Comparison of ENCODE assay signal across 13 cellular contexts in the genomic region with DNA sequence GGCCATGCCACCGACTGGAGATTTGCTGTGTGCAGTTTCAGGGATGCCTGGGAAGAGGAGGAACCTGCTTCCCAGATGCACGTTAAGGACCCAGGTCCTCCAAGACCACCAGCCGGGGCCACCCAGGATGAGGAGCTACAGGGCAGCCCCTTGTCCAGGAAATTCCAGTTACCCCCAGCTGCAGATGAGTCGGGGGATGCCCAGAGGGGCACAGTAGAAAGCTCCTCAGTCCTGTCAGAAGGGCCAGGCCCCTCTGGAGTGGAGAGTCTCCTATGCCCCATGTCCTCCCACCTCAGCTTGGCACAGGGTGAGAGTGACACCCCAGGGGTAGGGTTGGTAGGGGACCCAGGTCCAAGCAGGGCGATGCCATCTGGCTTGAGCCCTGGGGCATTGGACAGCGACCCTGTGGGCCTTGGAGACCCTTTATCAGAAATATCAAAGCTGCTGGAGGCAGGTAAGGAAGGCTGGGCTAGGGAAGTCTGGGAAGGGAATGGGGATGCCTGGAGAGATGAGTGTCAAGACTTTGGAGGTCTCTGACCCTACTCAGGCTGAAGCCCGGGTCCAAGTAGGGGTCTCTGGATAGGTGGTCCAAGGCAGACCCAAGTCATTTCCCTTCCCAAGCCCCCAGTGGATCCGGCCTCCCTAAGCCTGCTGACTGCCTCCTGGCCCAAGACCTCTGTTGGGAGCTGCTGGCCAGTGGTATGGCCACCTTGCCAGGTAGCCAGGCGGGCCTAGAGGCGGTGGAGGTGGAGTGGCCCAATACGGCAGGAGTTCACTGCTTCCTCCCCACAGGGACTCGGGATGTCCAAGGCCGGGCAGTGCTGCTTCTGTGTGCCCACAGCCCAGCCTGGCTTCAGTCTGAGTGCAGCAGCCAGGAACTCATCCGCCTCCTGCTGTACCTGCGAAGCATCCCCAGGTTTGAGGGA. TPM values are rescaled to one million over a fixed set of nuclear protein-coding genes. Genes with fewer than 3 reads are reported as not detected.
A peak's percentile ranks its signal among the peaks of the same experiment; 100 is the strongest.
DNase-seq lines count a peak whose midpoint lies in the region; ATAC-seq and TF ChIP-seq lines count a peak whose summit lies in the region.
"Had no signal": no experiment of that assay in that cellular context is flagged by ENCODE, and none has a peak within 500 bp of the region (broad histone marks: within the 10 kb centered on the region; RNA-seq: fewer than 3 reads in every experiment).

No MANE protein-coding gene starts in this region.

- peak overlapping the region; percentile 47 for H3K4me3 Mint-ChIP-seq in activated CD4-positive, alpha-beta T cell treated with anti-CD3 and anti-CD28 coated beads for 36 hours
- H3K4me3 Mint-ChIP-seq in activated naive CD8-positive, alpha-beta T cell treated with anti-CD3 and anti-CD28 coated beads, Interleukin-2, amount 10 ng/mL, durations not matched to agents 7 days and 5 days = peak overlapping the region; percentile 39
- peak overlapping the region in 2 of 3 experiments; percentile 28 to 51 for H3K4me3 Mint-ChIP-seq in nephron
- H3K4me3 Mint-ChIP-seq in T-helper 17 cell = no peak overlapping the region
- H3K4me3 Mint-ChIP-seq: WTC11 had no signal

- POLR2A ChIA-PET in activated CD4-positive, alpha-beta T cell treated with anti-CD3 and anti-CD28 coated beads for 36 hours (lab: Charles Lee) = no interaction called here
- POLR2A ChIA-PET in IMR-90 (lab: Charles Lee; ENCODE audit: unreplicated experiment) = no interaction called here
- POLR2A ChIA-PET in activated naive CD8-positive, alpha-beta T cell treated with anti-CD3 and anti-CD28 coated beads, Interleukin-2, amount 10 ng/mL, durations not matched to agents 7 days and 5 days (lab: Charles Lee) = interaction anchor here (1.4 kb wide), 1 partner anchor 35 kb away, joined by 3 read pairs; no protein-coding TSS in a partner anchor

- TF ChIP-seq CTCF in IMR-90 (conservative IDR thresholded peaks at IDR 0.05; ENCODE audit: low read depth, low read length) (no peak), nephron (IDR thresholded peaks at IDR 0.05; ENCODE audit: unreplicated experiment in 3 of 3) (no peak)

- peaks cover 29% of the 10 kb centered on the region for H3K9me1 ChIP-seq in IMR-90 (ENCODE audit: insufficient read depth, low read length)

- DNase-seq in activated CD4-positive, alpha-beta T cell treated with anti-CD3 and anti-CD28 coated beads for 36 hours = no peak
- no peak for DNase-seq in activated CD4-positive, alpha-beta T cell treated with anti-CD3 and anti-CD28 coated beads for 4 hours
- DNase-seq in IMR-90 (no peak), C1 segment of cervical spinal cord (lab: John Stamatoyannopoulos, UW) (no peak), T-helper 17 cell (no peak), epidermal melanocyte (ENCODE audit: insufficient read length, low spot score) (no peak)
- DNase-seq in activated naive CD8-positive, alpha-beta T cell treated with anti-CD3 and anti-CD28 coated beads, Interleukin-2, amount 10 ng/mL, durations not matched to agents 7 days and 5 days = no peak
- DNase-seq: dermis blood vessel endothelial cell, DND-41, foreskin keratinocyte, trophoblast cell had no signal

- H4K5ac ChIP-seq in IMR-90 (ENCODE audit: low read depth, low read length) = peak overlapping the region; percentile 62; the same call in 1 of the 2 replicates

- H2BK15ac ChIP-seq in IMR-90 (ENCODE audit: low read depth, low read length) = no peak overlapping the region; the same call in 2 of the 3 replicates

- TF ChIP-seq RAD21 in IMR-90 (IDR thresholded peaks at IDR 0.05; ENCODE audit: low read length) = no peak

- no peak overlapping the region for H3K56ac ChIP-seq in IMR-90 (ENCODE audit: extremely low read depth, insufficient read depth, low read length)

- no peaks in the 10 kb centered on the region for H3K9me3 ChIP-seq in IMR-90 (ENCODE audit: control insufficient read depth, insufficient read depth, low read length)
- no peaks in the 10 kb centered on the region for H3K9me3 ChIP-seq in T-helper 17 cell (ENCODE audit: control insufficient read depth, low read length, poor library complexity, severe bottlenecking)

- peaks cover 26% of the 10 kb centered on the region for H3K4me1 ChIP-seq in IMR-90 (ENCODE audit: control insufficient read depth, insufficient read depth, low read length)

- 0 out of 2 replicates have a peak overlapping the region, but pooled peaks have one; percentile 58 for H3K4ac ChIP-seq in IMR-90 (ENCODE audit: low read depth, low read length)

- H3K23ac ChIP-seq in IMR-90 (ENCODE audit: low read depth, low read length) = no peak overlapping the region

- H4K91ac ChIP-seq in IMR-90 (ENCODE audit: insufficient read depth, low read depth, low read length) = no peak overlapping the region

- 93% methylated on average over 3 of the region's 15 CpGs; no CpG with 5 or more reads in 1 of the 2 experiments for WGBS in IMR-90 (ENCODE audit: extremely low coverage in 2 of 2, insufficient read length in 1 of 2), 2 experiments

- no peak for ATAC-seq in activated CD4-positive, alpha-beta T cell treated with anti-CD3 and anti-CD28 coated beads for 36 hours
- ATAC-seq in IMR-90 (ENCODE audit: low read depth) (no peak), T-helper 17 cell (no peak)
- ATAC-seq in activated naive CD8-positive, alpha-beta T cell treated with anti-CD3 and anti-CD28 coated beads, Interleukin-2, amount 10 ng/mL, durations not matched to agents 7 days and 5 days (ENCODE audit: low read depth) = no peak

- H3K14ac ChIP-seq in IMR-90 (replicated peaks; ENCODE audit: low read depth, low read length) = no peak overlapping the region

- peak overlapping the region; percentile 94 for H2AK9ac ChIP-seq in IMR-90 (replicated peaks; ENCODE audit: low read depth, low read length, poor library complexity)

- H4K8ac ChIP-seq in IMR-90 (ENCODE audit: low read depth in 2 of 2, low read length in 2 of 2) = peak overlapping the region in 1 of 2 experiments; percentile 72; a peak in 1 of 4 replicates

- H3K4me2 ChIP-seq in IMR-90 (ENCODE audit: low read depth, low read length) = no peak overlapping the region

- no peak overlapping the region for H3K4me3 ChIP-seq in IMR-90 (ENCODE audit: insufficient read depth, low read depth, low read length)

- BruUV-seq in IMR-90 (replicated peaks; lab: Mats Ljungman, UMichigan) = no TSS peak

- H4K20me1 ChIP-seq in IMR-90 (ENCODE audit: insufficient read depth, low read length) = 0 out of 2 replicates have a peak, but pooled peaks cover 4% of the 10 kb centered on the region

- peak overlapping the region; percentile 39; the same call in 1 of the 2 replicates for H2BK120ac ChIP-seq in IMR-90 (ENCODE audit: low read depth, low read length)

- CTCF ChIA-PET in activated CD4-positive, alpha-beta T cell treated with anti-CD3 and anti-CD28 coated beads for 36 hours (lab: Charles Lee) = interaction anchor here (0.6 to 1.4 kb wide), 5 partner anchors 17 to 205 kb away, joined by 3 to 4 read pairs (median 4); no protein-coding TSS in a partner anchor
- CTCF ChIA-PET in IMR-90 (lab: Yijun Ruan, JAX) = no interaction called here

- intact Hi-C loops in activated CD4-positive, alpha-beta T cell treated with anti-CD3 and anti-CD28 coated beads for 36 hours (cut with DNase I, micrococcal nuclease) = no loop called here
- intact Hi-C loops in IMR-90 (cut with micrococcal nuclease) = no loop called here

- dilution Hi-C loops in IMR-90 (cut with HindIII; ENCODE audit: low sequenced_read_pairs, unreplicated experiment) = no loop called here

- H2BK20ac ChIP-seq in IMR-90 (ENCODE audit: low read depth, low read length) = 0 out of 2 replicates have a peak overlapping the region, but pooled peaks have one; percentile 1

- H2AK5ac ChIP-seq in IMR-90 (ENCODE audit: low read depth, low read length) = peak overlapping the region; percentile 95; the same call in 1 of the 2 replicates

- peaks cover 11 to 32% of the 10 kb centered on the region in 2 experiments; a peak in 3 of 4 replicates for H3K79me1 ChIP-seq in IMR-90 (ENCODE audit: low read depth in 1 of 2, low read length in 2 of 2)

- H2AFZ ChIP-seq in IMR-90 (replicated peaks; ENCODE audit: low read length, poor library complexity) = no peak overlapping the region

- no peaks in the 10 kb centered on the region for H3K27me3 Mint-ChIP-seq in activated CD4-positive, alpha-beta T cell treated with anti-CD3 and anti-CD28 coated beads for 36 hours
- H3K27me3 Mint-ChIP-seq in activated naive CD8-positive, alpha-beta T cell treated with anti-CD3 and anti-CD28 coated beads, Interleukin-2, amount 10 ng/mL, durations not matched to agents 7 days and 5 days = no peaks in the 10 kb centered on the region
- H3K27me3 Mint-ChIP-seq in nephron (ENCODE audit: low read depth) (peaks cover 3% of the 10 kb centered on the region), T-helper 17 cell (no peaks in the 10 kb centered on the region)

- H3K27me3 ChIP-seq in IMR-90 (ENCODE audit: control insufficient read depth, insufficient read depth, low read length) = no peaks in the 10 kb centered on the region
- H3K27me3 ChIP-seq: foreskin keratinocyte had no signal

- no peak overlapping the region for H3K27ac Mint-ChIP-seq in activated CD4-positive, alpha-beta T cell treated with anti-CD3 and anti-CD28 coated beads for 36 hours
- H3K27ac Mint-ChIP-seq in activated naive CD8-positive, alpha-beta T cell treated with anti-CD3 and anti-CD28 coated beads, Interleukin-2, amount 10 ng/mL, durations not matched to agents 7 days and 5 days = no peak overlapping the region
- no peak overlapping the region for H3K27ac Mint-ChIP-seq in nephron
- H3K27ac Mint-ChIP-seq in T-helper 17 cell = no peak overlapping the region
- H3K27ac Mint-ChIP-seq: WTC11 had no signal

- H3K4me1 Mint-ChIP-seq in activated CD4-positive, alpha-beta T cell treated with anti-CD3 and anti-CD28 coated beads for 36 hours = peaks cover 16% of the 10 kb centered on the region
- H3K4me1 Mint-ChIP-seq in activated naive CD8-positive, alpha-beta T cell treated with anti-CD3 and anti-CD28 coated beads, Interleukin-2, amount 10 ng/mL, durations not matched to agents 7 days and 5 days = peaks cover 10% of the 10 kb centered on the region
- H3K4me1 Mint-ChIP-seq in nephron = peaks cover 10% of the 10 kb centered on the region
- H3K4me1 Mint-ChIP-seq in T-helper 17 cell = peaks cover 23% of the 10 kb centered on the region

- no peak overlapping the region for H3K27ac ChIP-seq in IMR-90 (ENCODE audit: insufficient read depth, low read length)

- H2BK5ac ChIP-seq in IMR-90 (ENCODE audit: low read depth, low read length, poor library complexity, severe bottlenecking) = no peak overlapping the region

- in situ Hi-C loops in IMR-90 (cut with MboI; ENCODE audit: low sequenced_read_pairs) = no loop called here

- peaks cover 13% of the 10 kb centered on the region for H3K36me3 Mint-ChIP-seq in activated CD4-positive, alpha-beta T cell treated with anti-CD3 and anti-CD28 coated beads for 36 hours (ENCODE audit: low read depth)
- peaks cover 5% of the 10 kb centered on the region for H3K36me3 Mint-ChIP-seq in activated naive CD8-positive, alpha-beta T cell treated with anti-CD3 and anti-CD28 coated beads, Interleukin-2, amount 10 ng/mL, durations not matched to agents 7 days and 5 days
- H3K36me3 Mint-ChIP-seq in nephron (ENCODE audit: low read depth) (no peaks in the 10 kb centered on the region), T-helper 17 cell (ENCODE audit: low read depth) (peaks cover 14% of the 10 kb centered on the region)
- H3K36me3 Mint-ChIP-seq: WTC11 had no signal

- H3K18ac ChIP-seq in IMR-90 (ENCODE audit: low read depth, low read length) = no peak overlapping the region

- no peak overlapping the region for H3K9ac ChIP-seq in IMR-90 (ENCODE audit: low read depth, low read length)

- H3K9me3 Mint-ChIP-seq in activated CD4-positive, alpha-beta T cell treated with anti-CD3 and anti-CD28 coated beads for 36 hours (ENCODE audit: low read depth) = no peaks in the 10 kb centered on the region
- H3K9me3 Mint-ChIP-seq in activated naive CD8-positive, alpha-beta T cell treated with anti-CD3 and anti-CD28 coated beads, Interleukin-2, amount 10 ng/mL, durations not matched to agents 7 days and 5 days = no peaks in the 10 kb centered on the region
- H3K9me3 Mint-ChIP-seq in nephron = no peaks in the 10 kb centered on the region
- H3K9me3 Mint-ChIP-seq: WTC11 had no signal

- no peak for TF ChIP-seq POLR2A in IMR-90 (IDR thresholded peaks at IDR 0.05; ENCODE audit: low read depth, low read length)

- H3K36me3 ChIP-seq in IMR-90 (ENCODE audit: control insufficient read depth, insufficient read depth, low read length) = 0 out of 2 replicates have a peak, but pooled peaks cover 3% of the 10 kb centered on the region

RNA-seq across cellular contexts. Expression of gene PLEKHG4, which starts 1.0 kb away (rescaled TPM):
- total RNA-seq in activated CD4-positive, alpha-beta T cell treated with anti-CD3 and anti-CD28 coated beads for 36 hours = 10 to 100 TPM; 21.1 to 23.1 TPM
- total RNA-seq in IMR-90 (2012; rRNA removed) (8.3 and 14.0 TPM in 2 replicates), T-helper 17 cell (10 to 100 TPM; 17.8 to 18.4 TPM)
- 50.7 and 56.8 TPM in 2 replicates for polyA plus RNA-seq in IMR-90 (2012; rRNA removed)
- 15.6 and 26.1 TPM in 2 replicates for polyA plus RNA-seq in IMR-90 (2012; cell fraction: cytosol; rRNA removed)
- 214 and 556 TPM in 2 replicates for polyA plus RNA-seq in IMR-90 (2012; cell fraction: nucleus; rRNA removed; ENCODE audit: low replicate concordance)
- 10 to 100 TPM; 15.7 to 18.2 TPM for total RNA-seq in activated naive CD8-positive, alpha-beta T cell treated with anti-CD3 and anti-CD28 coated beads, Interleukin-2, amount 10 ng/mL, durations not matched to agents 7 days and 5 days

RNA-seq across cellular contexts. Expression of gene SLC9A5, which starts 31.6 kb away (rescaled TPM):
- 1 to 10 TPM; 4.5 to 5.5 TPM for total RNA-seq in activated CD4-positive, alpha-beta T cell treated with anti-CD3 and anti-CD28 coated beads for 36 hours
- total RNA-seq in IMR-90 (2012; rRNA removed) (1.8 and 2.5 TPM in 2 replicates), T-helper 17 cell (1 to 10 TPM; 1.3 to 1.4 TPM)
- 5.4 and 5.7 TPM in 2 replicates for polyA plus RNA-seq in IMR-90 (2012; rRNA removed)
- 2.5 and 4.1 TPM in 2 replicates for polyA plus RNA-seq in IMR-90 (2012; cell fraction: cytosol; rRNA removed)
- 56.1 and 64.8 TPM in 2 replicates for polyA plus RNA-seq in IMR-90 (2012; cell fraction: nucleus; rRNA removed; ENCODE audit: low replicate concordance)
- 1 to 10 TPM; 3.5 to 4.5 TPM for total RNA-seq in activated naive CD8-positive, alpha-beta T cell treated with anti-CD3 and anti-CD28 coated beads, Interleukin-2, amount 10 ng/mL, durations not matched to agents 7 days and 5 days

RNA-seq across cellular contexts. Expression of gene FHOD1, which starts 33.1 kb away (rescaled TPM):
- 10 to 100 TPM; 75.5 to 77.2 TPM for total RNA-seq in activated CD4-positive, alpha-beta T cell treated with anti-CD3 and anti-CD28 coated beads for 36 hours
- total RNA-seq in IMR-90 (2012; rRNA removed) (13.1 and 13.8 TPM in 2 replicates), T-helper 17 cell (10 to 100 TPM; 45.1 to 48.6 TPM)
- polyA plus RNA-seq in IMR-90 (2012; rRNA removed) = 64.0 and 71.4 TPM in 2 replicates
- 41.0 and 42.3 TPM in 2 replicates for polyA plus RNA-seq in IMR-90 (2012; cell fraction: cytosol; rRNA removed)
- 260 and 582 TPM in 2 replicates for polyA plus RNA-seq in IMR-90 (2012; cell fraction: nucleus; rRNA removed; ENCODE audit: low replicate concordance)
- 10 to 100 TPM; 92.2 to 92.8 TPM for total RNA-seq in activated naive CD8-positive, alpha-beta T cell treated with anti-CD3 and anti-CD28 coated beads, Interleukin-2, amount 10 ng/mL, durations not matched to agents 7 days and 5 days

RNA-seq across cellular contexts. Expression of gene KCTD19, which starts 46.2 kb away (rescaled TPM):
- 1 to 10 TPM; 1.8 to 2.0 TPM for total RNA-seq in activated CD4-positive, alpha-beta T cell treated with anti-CD3 and anti-CD28 coated beads for 36 hours
- total RNA-seq in IMR-90 (2012; rRNA removed) (under 0.01 TPM in 1 of 2 replicates, not detected in the other), T-helper 17 cell (not detected)
- polyA plus RNA-seq in IMR-90 (2012; rRNA removed) = 0.07 and 0.36 TPM in 2 replicates
- polyA plus RNA-seq in IMR-90 (2012; cell fraction: cytosol; rRNA removed) = 0.14 TPM in 1 of 2 replicates, not detected in the other
- polyA plus RNA-seq in IMR-90 (2012; cell fraction: nucleus; rRNA removed; ENCODE audit: low replicate concordance) = 0.59 and 1.5 TPM in 2 replicates
- total RNA-seq in activated naive CD8-positive, alpha-beta T cell treated with anti-CD3 and anti-CD28 coated beads, Interleukin-2, amount 10 ng/mL, durations not matched to agents 7 days and 5 days = 1 to 10 TPM; 1.2 to 1.6 TPM
- total RNA-seq: foreskin keratinocyte had no signal
- polyA plus RNA-seq: foreskin keratinocyte had no signal

RNA-seq across cellular contexts. Expression of gene LRRC36, which starts 46.3 kb away (rescaled TPM):
- total RNA-seq in activated CD4-positive, alpha-beta T cell treated with anti-CD3 and anti-CD28 coated beads for 36 hours = under 1 TPM; 0.51 to 0.66 TPM
- total RNA-seq in IMR-90 (2012; rRNA removed) (0.18 TPM in 1 of 2 replicates, not detected in the other), T-helper 17 cell (not detected)
- polyA plus RNA-seq in IMR-90 (2012; rRNA removed) = 0.20 and 0.29 TPM in 2 replicates
- polyA plus RNA-seq in IMR-90 (2012; cell fraction: cytosol; rRNA removed) = 0.04 and 0.08 TPM in 2 replicates
- 0.46 and 2.3 TPM in 2 replicates for polyA plus RNA-seq in IMR-90 (2012; cell fraction: nucleus; rRNA removed; ENCODE audit: low replicate concordance)
- total RNA-seq in activated naive CD8-positive, alpha-beta T cell treated with anti-CD3 and anti-CD28 coated beads, Interleukin-2, amount 10 ng/mL, durations not matched to agents 7 days and 5 days = under 1 TPM; 0.28 to 0.64 TPM
- total RNA-seq: dermis blood vessel endothelial cell, foreskin keratinocyte had no signal
- polyA plus RNA-seq: foreskin keratinocyte had no signal
